Comparison of ENCODE assay signal across 1 cellular context in the genomic region with DNA sequence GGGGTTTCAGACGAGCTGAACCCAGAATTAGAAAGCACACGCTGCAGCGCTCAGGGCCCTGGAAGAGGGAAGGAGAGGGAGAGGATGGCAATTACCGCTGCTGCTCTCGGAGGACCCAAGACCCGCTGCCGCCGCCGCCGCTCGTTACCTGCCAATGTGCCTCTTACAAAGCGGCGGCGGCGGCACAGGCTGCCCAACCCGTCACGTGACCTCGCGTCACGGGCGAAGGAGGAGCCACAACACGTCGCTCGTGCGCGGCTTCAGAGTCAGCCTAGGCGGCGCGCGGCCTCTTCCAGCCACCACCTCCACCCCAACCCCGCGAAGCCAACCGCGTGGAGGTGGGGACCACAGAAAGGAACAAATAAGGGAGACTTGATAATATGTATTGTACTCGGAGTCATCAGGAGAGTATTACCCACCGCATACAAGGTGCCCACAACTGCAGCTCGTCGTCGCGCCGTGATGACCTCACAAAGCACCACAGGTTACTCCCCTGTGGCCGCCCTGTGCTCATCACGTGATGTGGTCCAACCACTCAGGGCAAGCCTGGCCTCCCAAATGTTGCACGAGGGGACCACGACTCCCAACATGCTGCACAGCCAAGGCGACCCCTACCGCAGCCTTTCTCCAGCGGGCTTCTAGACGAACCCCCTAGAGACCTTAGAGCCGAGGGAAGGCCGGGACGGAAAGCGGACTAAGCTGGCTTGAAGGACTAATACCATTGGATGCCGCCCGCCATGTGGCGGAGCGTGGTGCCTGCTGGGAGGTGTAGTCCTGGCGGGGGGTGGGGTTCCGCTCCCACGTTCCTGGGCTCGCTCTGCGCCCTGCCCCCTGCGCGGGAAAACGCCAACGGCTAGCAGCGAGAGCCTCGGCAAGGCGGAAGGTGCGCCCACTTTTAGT.
TF ChIP-seq lines count a peak whose summit lies in the region.

A gene with protein sequence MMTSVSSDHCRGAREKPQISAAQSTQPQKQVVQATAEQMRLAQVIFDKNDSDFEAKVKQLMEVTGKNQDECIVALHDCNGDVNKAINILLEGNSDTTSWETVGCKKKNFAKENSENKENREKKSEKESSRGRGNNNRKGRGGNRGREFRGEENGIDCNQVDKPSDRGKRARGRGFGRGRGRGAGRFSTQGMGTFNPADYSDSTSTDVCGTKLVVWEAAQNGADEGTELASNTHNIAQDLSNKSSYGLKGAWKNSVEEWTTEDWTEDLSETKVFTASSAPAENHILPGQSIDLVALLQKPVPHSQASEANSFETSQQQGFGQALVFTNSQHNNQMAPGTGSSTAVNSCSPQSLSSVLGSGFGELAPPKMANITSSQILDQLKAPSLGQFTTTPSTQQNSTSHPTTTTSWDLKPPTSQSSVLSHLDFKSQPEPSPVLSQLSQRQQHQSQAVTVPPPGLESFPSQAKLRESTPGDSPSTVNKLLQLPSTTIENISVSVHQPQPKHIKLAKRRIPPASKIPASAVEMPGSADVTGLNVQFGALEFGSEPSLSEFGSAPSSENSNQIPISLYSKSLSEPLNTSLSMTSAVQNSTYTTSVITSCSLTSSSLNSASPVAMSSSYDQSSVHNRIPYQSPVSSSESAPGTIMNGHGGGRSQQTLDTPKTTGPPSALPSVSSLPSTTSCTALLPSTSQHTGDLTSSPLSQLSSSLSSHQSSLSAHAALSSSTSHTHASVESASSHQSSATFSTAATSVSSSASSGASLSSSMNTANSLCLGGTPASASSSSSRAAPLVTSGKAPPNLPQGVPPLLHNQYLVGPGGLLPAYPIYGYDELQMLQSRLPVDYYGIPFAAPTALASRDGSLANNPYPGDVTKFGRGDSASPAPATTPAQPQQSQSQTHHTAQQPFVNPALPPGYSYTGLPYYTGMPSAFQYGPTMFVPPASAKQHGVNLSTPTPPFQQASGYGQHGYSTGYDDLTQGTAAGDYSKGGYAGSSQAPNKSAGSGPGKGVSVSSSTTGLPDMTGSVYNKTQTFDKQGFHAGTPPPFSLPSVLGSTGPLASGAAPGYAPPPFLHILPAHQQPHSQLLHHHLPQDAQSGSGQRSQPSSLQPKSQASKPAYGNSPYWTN (minus strand): TSS at position 158 of the 900 bp plus-strand sequence. CDS start 31,739 bp downstream, outside the sequence.

TF ChIP-seq in K562, 482 proteins besides CTCF, POLR2A, EP300 and RAD21 (continued from another document and continues in another):
- TF ChIP-seq, protein P1, sequence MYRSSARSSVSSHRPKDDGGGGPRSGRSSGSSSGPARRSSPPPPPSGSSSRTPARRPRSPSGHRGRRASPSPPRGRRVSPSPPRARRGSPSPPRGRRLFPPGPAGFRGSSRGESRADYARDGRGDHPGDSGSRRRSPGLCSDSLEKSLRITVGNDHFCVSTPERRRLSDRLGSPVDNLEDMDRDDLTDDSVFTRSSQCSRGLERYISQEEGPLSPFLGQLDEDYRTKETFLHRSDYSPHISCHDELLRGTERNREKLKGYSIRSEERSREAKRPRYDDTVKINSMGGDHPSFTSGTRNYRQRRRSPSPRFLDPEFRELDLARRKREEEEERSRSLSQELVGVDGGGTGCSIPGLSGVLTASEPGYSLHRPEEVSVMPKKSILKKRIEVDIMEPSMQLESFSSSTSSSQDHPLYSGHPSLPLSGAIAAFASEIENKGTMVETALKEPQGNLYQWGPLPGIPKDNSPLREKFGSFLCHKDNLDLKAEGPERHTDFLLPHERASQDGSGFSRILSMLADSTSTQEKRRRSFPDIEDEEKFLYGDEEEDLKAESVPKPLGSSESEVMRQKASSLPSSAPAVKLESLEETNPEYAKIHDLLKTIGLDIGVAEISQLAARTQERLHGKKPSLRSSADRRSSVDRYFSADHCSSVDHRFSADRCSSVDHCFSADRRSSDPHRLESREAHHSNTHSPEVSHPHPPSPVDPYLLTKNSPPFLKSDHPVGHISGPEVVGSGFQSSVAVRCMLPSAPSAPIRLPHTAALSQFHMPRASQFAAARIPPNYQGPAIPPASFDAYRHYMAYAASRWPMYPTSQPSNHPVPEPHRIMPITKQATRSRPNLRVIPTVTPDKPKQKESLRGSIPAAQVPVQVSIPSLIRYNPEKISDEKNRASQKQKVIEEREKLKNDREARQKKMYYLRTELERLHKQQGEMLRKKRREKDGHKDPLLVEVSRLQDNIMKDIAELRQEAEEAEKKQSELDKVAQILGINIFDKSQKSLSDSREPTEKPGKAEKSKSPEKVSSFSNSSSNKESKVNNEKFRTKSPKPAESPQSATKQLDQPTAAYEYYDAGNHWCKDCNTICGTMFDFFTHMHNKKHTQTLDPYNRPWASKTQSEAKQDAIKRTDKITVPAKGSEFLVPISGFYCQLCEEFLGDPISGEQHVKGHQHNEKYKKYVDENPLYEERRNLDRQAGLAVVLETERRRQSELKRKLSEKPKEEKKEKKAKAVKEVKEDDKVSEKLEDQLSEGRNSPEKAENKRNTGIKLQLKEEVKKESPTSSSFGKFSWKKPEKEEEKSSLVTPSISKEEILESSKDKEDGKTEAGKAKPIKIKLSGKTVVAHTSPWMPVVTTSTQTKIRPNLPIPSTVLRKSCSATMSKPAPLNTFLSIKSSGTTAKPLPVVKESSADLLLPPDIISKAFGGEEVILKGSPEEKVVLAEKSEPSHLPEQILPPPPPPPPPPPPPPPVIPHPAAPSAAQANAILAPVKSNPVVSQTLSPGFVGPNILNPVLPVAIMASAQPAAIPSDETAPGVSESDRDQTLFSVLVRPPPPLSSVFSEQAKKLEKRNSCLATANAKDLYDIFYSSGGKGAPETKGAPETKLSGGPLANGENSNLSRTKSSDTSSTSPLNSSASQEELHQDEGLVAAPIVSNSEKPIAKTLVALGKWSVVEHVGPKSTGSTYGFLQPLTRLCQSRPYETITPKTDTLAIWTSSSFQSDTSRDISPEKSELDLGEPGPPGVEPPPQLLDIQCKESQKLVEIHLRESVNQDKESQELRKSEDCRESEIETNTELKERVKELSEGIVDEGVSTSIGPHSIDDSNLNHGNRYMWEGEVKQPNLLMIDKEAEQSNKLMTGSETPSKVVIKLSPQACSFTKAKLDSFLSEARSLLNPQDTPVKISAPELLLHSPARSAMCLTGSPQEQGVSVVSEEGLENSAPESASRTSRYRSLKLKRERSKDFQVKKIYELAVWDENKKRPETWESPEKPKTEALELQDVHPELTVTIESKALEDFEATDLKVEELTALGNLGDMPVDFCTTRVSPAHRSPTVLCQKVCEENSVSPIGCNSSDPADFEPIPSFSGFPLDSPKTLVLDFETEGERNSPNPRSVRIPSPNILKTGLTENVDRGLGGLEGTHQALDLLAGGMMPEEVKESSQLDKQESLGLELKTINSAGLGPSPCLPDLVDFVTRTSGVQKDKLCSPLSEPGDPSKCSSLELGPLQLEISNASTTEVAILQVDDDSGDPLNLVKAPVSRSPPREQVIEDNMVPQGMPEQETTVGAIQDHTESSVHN (IDR thresholded peaks at IDR 0.05; ENCODE audit: borderline replicate concordance in 1 of 2, low read depth in 1 of 2): no peak
- no peak for TF ChIP-seq ZNF133 (CRISPR knock-in tag; IDR thresholded peaks at IDR 0.05)
- TF ChIP-seq HDAC3 (IDR thresholded peaks at IDR 0.05; ENCODE audit: borderline replicate concordance, partially characterized antibody): no peak
- TF ChIP-seq PPARD (CRISPR knock-in tag; IDR thresholded peaks at IDR 0.05): no peak
- TF ChIP-seq KDM1A (IDR thresholded peaks at IDR 0.05): no peak
- TF ChIP-seq RFX5 (IDR thresholded peaks at IDR 0.05; ENCODE audit: low read depth, low read length): no peak
- TF ChIP-seq, protein P2, sequence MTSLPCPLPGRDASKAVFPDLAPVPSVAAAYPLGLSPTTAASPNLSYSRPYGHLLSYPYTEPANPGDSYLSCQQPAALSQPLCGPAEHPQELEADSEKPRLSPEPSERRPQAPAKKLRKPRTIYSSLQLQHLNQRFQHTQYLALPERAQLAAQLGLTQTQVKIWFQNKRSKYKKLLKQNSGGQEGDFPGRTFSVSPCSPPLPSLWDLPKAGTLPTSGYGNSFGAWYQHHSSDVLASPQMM (CRISPR knock-in tag; IDR thresholded peaks at IDR 0.05): no peak
- TF ChIP-seq ZNF408 (CRISPR knock-in tag; IDR thresholded peaks at IDR 0.05; ENCODE audit: low read depth): no peak
- no peak for TF ChIP-seq TSC22D4 (tag; IDR thresholded peaks at IDR 0.05)
- TF ChIP-seq, protein P3, sequence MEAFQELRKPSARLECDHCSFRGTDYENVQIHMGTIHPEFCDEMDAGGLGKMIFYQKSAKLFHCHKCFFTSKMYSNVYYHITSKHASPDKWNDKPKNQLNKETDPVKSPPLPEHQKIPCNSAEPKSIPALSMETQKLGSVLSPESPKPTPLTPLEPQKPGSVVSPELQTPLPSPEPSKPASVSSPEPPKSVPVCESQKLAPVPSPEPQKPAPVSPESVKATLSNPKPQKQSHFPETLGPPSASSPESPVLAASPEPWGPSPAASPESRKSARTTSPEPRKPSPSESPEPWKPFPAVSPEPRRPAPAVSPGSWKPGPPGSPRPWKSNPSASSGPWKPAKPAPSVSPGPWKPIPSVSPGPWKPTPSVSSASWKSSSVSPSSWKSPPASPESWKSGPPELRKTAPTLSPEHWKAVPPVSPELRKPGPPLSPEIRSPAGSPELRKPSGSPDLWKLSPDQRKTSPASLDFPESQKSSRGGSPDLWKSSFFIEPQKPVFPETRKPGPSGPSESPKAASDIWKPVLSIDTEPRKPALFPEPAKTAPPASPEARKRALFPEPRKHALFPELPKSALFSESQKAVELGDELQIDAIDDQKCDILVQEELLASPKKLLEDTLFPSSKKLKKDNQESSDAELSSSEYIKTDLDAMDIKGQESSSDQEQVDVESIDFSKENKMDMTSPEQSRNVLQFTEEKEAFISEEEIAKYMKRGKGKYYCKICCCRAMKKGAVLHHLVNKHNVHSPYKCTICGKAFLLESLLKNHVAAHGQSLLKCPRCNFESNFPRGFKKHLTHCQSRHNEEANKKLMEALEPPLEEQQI (IDR thresholded peaks at IDR 0.05): no peak
- TF ChIP-seq KDM5B (IDR thresholded peaks at IDR 0.05; ENCODE audit: insufficient replicate concordance, low read depth, low read length): peak; percentile 49
- peak; percentile 86 for TF ChIP-seq HNRNPLL (IDR thresholded peaks at IDR 0.05; ENCODE audit: low read depth, low read length, poor library complexity, severe bottlenecking)
- TF ChIP-seq, protein P4, sequence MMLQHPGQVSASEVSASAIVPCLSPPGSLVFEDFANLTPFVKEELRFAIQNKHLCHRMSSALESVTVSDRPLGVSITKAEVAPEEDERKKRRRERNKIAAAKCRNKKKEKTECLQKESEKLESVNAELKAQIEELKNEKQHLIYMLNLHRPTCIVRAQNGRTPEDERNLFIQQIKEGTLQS (IDR thresholded peaks at IDR 0.05): peak; percentile 78
- TF ChIP-seq, protein P4 (CRISPR knock-in tag; conservative IDR thresholded peaks at IDR 0.05): no peak
- TF ChIP-seq, protein P5, sequence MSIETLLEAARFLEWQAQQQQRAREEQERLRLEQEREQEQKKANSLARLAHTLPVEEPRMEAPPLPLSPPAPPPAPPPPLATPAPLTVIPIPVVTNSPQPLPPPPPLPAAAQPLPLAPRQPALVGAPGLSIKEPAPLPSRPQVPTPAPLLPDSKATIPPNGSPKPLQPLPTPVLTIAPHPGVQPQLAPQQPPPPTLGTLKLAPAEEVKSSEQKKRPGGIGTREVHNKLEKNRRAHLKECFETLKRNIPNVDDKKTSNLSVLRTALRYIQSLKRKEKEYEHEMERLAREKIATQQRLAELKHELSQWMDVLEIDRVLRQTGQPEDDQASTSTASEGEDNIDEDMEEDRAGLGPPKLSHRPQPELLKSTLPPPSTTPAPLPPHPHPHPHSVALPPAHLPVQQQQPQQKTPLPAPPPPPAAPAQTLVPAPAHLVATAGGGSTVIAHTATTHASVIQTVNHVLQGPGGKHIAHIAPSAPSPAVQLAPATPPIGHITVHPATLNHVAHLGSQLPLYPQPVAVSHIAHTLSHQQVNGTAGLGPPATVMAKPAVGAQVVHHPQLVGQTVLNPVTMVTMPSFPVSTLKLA (conservative IDR thresholded peaks at IDR 0.05): peak; percentile 98
- no peak for TF ChIP-seq NFATC3 (IDR thresholded peaks at IDR 0.05)
- no peak for TF ChIP-seq SNRNP70 (optimal IDR thresholded peaks at IDR 0.05; ENCODE audit: low read depth, low read length)
- TF ChIP-seq SAFB2 (IDR thresholded peaks at IDR 0.05; ENCODE audit: borderline replicate concordance, low read depth, low read length, severe bottlenecking): no peak
- TF ChIP-seq POLR3G (IDR thresholded peaks at IDR 0.05; ENCODE audit: extremely low read depth, insufficient read length, insufficient replicate concordance): no peak
- no peak for TF ChIP-seq EHMT2 (IDR thresholded peaks at IDR 0.05)
- TF ChIP-seq ZNF589 (CRISPR knock-in tag; IDR thresholded peaks at IDR 0.05; ENCODE audit: low read depth): no peak
- TF ChIP-seq NFE2 (IDR thresholded peaks at IDR 0.05; ENCODE audit: low read depth): no peak
- TF ChIP-seq ARHGAP35 (IDR thresholded peaks at IDR 0.05; ENCODE audit: partially characterized antibody): no peak
- TF ChIP-seq DMBX1 (CRISPR knock-in tag; IDR thresholded peaks at IDR 0.05; ENCODE audit: borderline replicate concordance): no peak
- no peak for TF ChIP-seq ZNF445 (CRISPR knock-in tag; IDR thresholded peaks at IDR 0.05; ENCODE audit: low read depth)
- no peak for TF ChIP-seq RBM25 (IDR thresholded peaks at IDR 0.05; ENCODE audit: low read depth, low read length, severe bottlenecking)
- peak; percentile 9; the same call in 1 of the 2 replicates for TF ChIP-seq SOX6 (IDR thresholded peaks at IDR 0.05)
- no peak for TF ChIP-seq BRD4 (IDR thresholded peaks at IDR 0.05)
- TF ChIP-seq, protein P6, sequence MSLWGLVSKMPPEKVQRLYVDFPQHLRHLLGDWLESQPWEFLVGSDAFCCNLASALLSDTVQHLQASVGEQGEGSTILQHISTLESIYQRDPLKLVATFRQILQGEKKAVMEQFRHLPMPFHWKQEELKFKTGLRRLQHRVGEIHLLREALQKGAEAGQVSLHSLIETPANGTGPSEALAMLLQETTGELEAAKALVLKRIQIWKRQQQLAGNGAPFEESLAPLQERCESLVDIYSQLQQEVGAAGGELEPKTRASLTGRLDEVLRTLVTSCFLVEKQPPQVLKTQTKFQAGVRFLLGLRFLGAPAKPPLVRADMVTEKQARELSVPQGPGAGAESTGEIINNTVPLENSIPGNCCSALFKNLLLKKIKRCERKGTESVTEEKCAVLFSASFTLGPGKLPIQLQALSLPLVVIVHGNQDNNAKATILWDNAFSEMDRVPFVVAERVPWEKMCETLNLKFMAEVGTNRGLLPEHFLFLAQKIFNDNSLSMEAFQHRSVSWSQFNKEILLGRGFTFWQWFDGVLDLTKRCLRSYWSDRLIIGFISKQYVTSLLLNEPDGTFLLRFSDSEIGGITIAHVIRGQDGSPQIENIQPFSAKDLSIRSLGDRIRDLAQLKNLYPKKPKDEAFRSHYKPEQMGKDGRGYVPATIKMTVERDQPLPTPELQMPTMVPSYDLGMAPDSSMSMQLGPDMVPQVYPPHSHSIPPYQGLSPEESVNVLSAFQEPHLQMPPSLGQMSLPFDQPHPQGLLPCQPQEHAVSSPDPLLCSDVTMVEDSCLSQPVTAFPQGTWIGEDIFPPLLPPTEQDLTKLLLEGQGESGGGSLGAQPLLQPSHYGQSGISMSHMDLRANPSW (CRISPR knock-in tag; IDR thresholded peaks at IDR 0.05): no peak
- no peak for TF ChIP-seq XRCC5 (IDR thresholded peaks at IDR 0.05; ENCODE audit: low read depth, low read length)
- no peak; the same call in 1 of the 2 replicates for TF ChIP-seq NCOR1 (IDR thresholded peaks at IDR 0.05)
- TF ChIP-seq ARNT (IDR thresholded peaks at IDR 0.05): no peak
